Comparison of ENCODE assay signal across 8 cellular contexts in the genomic region with DNA sequence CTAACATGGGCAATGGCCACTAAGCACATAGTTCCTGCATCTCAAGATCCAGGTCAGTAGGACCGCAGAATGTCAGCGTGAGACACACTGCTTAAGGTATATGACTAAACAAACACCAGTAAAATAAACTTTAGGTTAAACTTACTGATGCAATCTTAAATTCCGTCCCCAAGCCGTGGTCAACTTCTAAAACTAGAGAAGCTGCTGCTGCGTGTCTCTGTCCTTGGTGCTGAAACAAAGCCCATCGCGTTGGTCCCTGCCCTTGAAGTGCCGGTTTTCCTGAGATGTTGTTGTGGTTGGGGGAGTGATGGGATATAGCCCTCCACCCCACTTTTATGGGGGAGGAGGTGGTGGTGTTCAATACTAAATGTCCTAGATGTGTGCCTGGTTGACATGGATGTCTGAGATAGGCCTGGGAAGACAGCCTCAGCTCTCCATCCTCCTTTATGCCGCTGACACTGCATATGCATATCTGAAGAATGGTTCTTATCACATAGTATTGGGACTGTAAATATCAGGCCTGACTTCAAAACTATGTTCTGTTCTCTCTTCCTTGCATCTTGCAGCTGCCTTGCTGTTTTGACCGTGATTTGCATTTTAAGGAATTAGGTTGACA.
DNase-seq lines count a peak whose midpoint lies in the region; ATAC-seq, FAIRE-seq and TF ChIP-seq lines count a peak whose summit lies in the region.

No MANE protein-coding gene starts in this region.

- no peak for TF ChIP-seq POLR2A in GM12892 (IDR thresholded peaks at IDR 0.05; ENCODE audit: low read depth, low read length)

- DNase-seq in GM12892 (ENCODE audit: insufficient read length) (no peak), OCI-M2 (lab: John Stamatoyannopoulos, UW; ENCODE audit: unreplicated experiment) (peak; percentile 3), hepatic stellate cell (ENCODE audit: low spot score) (peak; percentile 22)
- DNase-seq in activated effector memory CD4-positive, alpha-beta T cell treated with Interleukin-2 at 50 U/mL for 16 hours = peak; percentile 18
- DNase-seq in stimulated activated CD4-positive, alpha-beta T cell treated with anti-CD3 and anti-CD28 coated beads, Interleukin-4, amount 100 ng/mL, for 24 hours = peak; percentile 58

- ATAC-seq in GM21529 (IDR thresholded peaks at IDR 0.05; ENCODE audit: unreplicated experiment) (no peak), GM21528 (IDR thresholded peaks at IDR 0.05; ENCODE audit: low FRiP score, unreplicated experiment) (no peak), GM18517 (IDR thresholded peaks at IDR 0.05; ENCODE audit: unreplicated experiment) (no peak)

- FAIRE-seq in GM12892 (lab: Jason Lieb, UNC) = peak; percentile 81
